9 cellular contexts compared by ENCODE assay signal in the genomic region with DNA sequence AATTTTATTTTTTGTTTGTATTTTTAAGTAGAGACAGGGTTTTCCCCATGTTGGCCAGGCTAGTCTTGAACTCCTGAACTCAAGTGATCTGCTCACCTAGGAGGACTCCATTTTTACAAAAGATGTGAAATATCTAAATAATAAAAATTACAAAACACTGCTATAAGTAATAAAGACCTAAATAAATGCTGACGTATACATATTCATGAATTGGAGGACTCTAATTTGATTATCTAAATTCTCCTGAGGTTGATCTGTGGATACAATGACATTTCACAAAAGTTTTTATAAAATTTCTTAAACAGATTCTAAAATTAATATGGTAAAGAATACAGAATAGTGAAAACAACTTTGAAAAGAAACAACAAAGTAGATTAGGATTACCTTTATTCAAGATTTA.
"Had no signal": no experiment of that assay in that cellular context is flagged by ENCODE, and none has a peak within 500 bp of the region (broad histone marks: within the 10 kb centered on the region; RNA-seq: fewer than 3 reads in every experiment).

No MANE protein-coding gene starts in this region.

- H3K36me3 ChIP-seq: HAP-1 had no signal

- H2AFZ ChIP-seq: GM23338 had no signal

- H3K4me1 ChIP-seq: HAP-1 had no signal

- H3K9me3 ChIP-seq: HAP-1 had no signal

- ATAC-seq: GM23338, HCT116 had no signal

- H3K27ac ChIP-seq: KMS-11 had no signal

- H3K4me2 ChIP-seq: GM23338, KMS-11 had no signal

- H3K9ac ChIP-seq: KMS-11 had no signal

- DNase-seq: H7, HFFc6, Karpas-422, KBM-7 had no signal

- H3K4me3 Mint-ChIP-seq: GM23338, HFFc6 had no signal

- H3K27ac Mint-ChIP-seq: GM23338, HFFc6 had no signal

- FAIRE-seq: HTR-8/SVneo had no signal

- H3K4me3 ChIP-seq: GM23338, HAP-1 had no signal

- H3K4me1 Mint-ChIP-seq: GM23338 had no signal
